Comparison of ENCODE assay signal across 8 cellular contexts in the genomic region with DNA sequence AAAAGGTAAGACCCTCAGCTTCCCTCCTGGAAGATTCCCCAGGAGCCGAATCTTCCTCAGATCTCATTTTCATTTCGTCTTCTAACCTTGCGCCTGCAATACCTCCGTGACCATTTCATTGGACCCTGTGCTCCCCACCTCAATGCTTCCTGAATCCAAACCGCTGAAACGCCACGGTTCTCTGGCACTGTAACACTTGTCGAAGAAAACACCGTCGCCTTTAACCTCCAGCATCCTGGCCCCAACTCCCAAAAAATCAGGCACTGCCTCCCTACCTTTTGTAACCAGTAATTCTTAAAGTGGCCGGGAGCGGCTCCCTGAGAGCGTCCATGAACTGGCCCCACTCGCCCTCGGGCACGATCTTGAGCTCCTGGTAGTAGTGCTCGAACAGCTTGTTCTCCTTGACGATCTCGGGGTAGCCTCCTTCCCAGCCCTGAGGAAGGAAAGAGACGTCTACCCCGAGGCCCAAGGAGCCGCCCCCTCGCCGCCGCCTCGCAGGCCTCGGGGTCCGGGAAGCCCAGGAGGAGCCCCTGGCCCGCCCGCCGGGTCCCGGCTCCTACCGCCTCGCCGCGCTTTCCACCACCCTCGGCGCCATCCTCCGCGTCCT. TPM values are rescaled to one million over a fixed set of nuclear protein-coding genes. Genes with fewer than 3 reads are reported as not detected.
DNase-seq lines count a peak whose midpoint lies in the region; TF ChIP-seq lines count a peak whose summit lies in the region.

No MANE protein-coding gene starts in this region.

- H3K79me2 ChIP-seq in GM23248 (ENCODE audit: insufficient read depth), result peaks cover 91% of the 10 kb centered on the region
- peaks cover 74% of the 10 kb centered on the region for H3K79me2 ChIP-seq in KMS-11 (ENCODE audit: insufficient read depth, low read depth)
- peaks cover 88% of the 10 kb centered on the region for H3K79me2 ChIP-seq in smooth muscle cell (ENCODE audit: low read depth)

- peak overlapping the region; percentile 82 for H3K4me3 ChIP-seq in GM23248
- no peak overlapping the region for H3K4me3 ChIP-seq in KMS-11 (IDR thresholded peaks at IDR 0.05; ENCODE audit: insufficient read depth, low read depth, low read length)
- H3K4me3 ChIP-seq in iPS-15b (ENCODE audit: low read depth, low read length), result peak overlapping the region; percentile 71
- peak overlapping the region; percentile 79 for H3K4me3 ChIP-seq in smooth muscle cell

- peak overlapping the region; percentile 81 for H3K4me2 ChIP-seq in GM23248 (ENCODE audit: unreplicated experiment)
- H3K4me2 ChIP-seq in KMS-11, result peak overlapping the region; percentile 66
- H3K4me2 ChIP-seq in smooth muscle cell, result peak overlapping the region; percentile 96

- peaks cover 7% of the 10 kb centered on the region for H3K36me3 ChIP-seq in GM23248 (ENCODE audit: low read depth)
- peaks cover 17% of the 10 kb centered on the region; the same call in 1 of the 2 replicates for H3K36me3 ChIP-seq in KMS-11 (ENCODE audit: insufficient read depth)
- H3K36me3 ChIP-seq in iPS-15b (ENCODE audit: control insufficient read depth, insufficient read depth, low read length), result peaks cover 25% of the 10 kb centered on the region
- H3K36me3 ChIP-seq in smooth muscle cell (ENCODE audit: low read depth), result peaks cover 4% of the 10 kb centered on the region

- H3K27me3 ChIP-seq in GM23248 (replicated peaks; ENCODE audit: insufficient read depth), result no peaks in the 10 kb centered on the region
- H3K27me3 ChIP-seq in KMS-11 (ENCODE audit: insufficient read depth, low read depth), result no peaks in the 10 kb centered on the region
- no peaks in the 10 kb centered on the region for H3K27me3 ChIP-seq in iPS-15b (ENCODE audit: control insufficient read depth, insufficient read depth, low read length)
- H3K27me3 ChIP-seq in smooth muscle cell (ENCODE audit: low read depth), result no peaks in the 10 kb centered on the region

- H3F3A ChIP-seq in GM23248 (ENCODE audit: insufficient read depth) (no peaks in the 10 kb centered on the region), smooth muscle cell (ENCODE audit: low read depth) (no peaks in the 10 kb centered on the region)

- H3K9me3 ChIP-seq in GM23248 (ENCODE audit: low read depth), result no peaks in the 10 kb centered on the region
- H3K9me3 ChIP-seq in iPS-15b (ENCODE audit: control insufficient read depth, insufficient read depth, low read length), result no peaks in the 10 kb centered on the region
- H3K9me3 ChIP-seq in smooth muscle cell (replicated peaks; ENCODE audit: low read depth), result no peaks in the 10 kb centered on the region

- peak overlapping the region; percentile 93 for H3K9ac ChIP-seq in GM23248
- H3K9ac ChIP-seq in KMS-11, result peak overlapping the region; percentile 95
- H3K9ac ChIP-seq in iPS-15b (ENCODE audit: low read depth, low read length), result peak overlapping the region; percentile 99
- H3K9ac ChIP-seq in smooth muscle cell (ENCODE audit: low read depth), result peak overlapping the region; percentile 91

- peak overlapping the region; percentile 90 for H2AFZ ChIP-seq in GM23248
- H2AFZ ChIP-seq in KMS-11 (ENCODE audit: low read depth), result peak overlapping the region; percentile 89
- H2AFZ ChIP-seq in smooth muscle cell (ENCODE audit: low read depth), result peak overlapping the region; percentile 99

- H3K4me1 ChIP-seq in GM23248 (ENCODE audit: insufficient read depth) (peaks cover 15% of the 10 kb centered on the region), KMS-11 (ENCODE audit: low read depth, poor library complexity, severe bottlenecking) (peaks cover 32% of the 10 kb centered on the region), iPS-15b (ENCODE audit: control insufficient read depth, insufficient read depth, low read length) (peaks cover 6% of the 10 kb centered on the region), smooth muscle cell (ENCODE audit: low read depth) (peaks cover 13% of the 10 kb centered on the region)

- TF ChIP-seq CTCF in KMS-11 (conservative IDR thresholded peaks at IDR 0.05; ENCODE audit: low read depth, low read length) (no peak), smooth muscle cell (IDR thresholded peaks at IDR 0.05; ENCODE audit: borderline replicate concordance, insufficient read depth, poor library complexity, severe bottlenecking) (no peak)

- 2% methylated on average over 25 to 40 of the region's 40 CpGs for WGBS in GM23248 (ENCODE audit: low coverage in 1 of 2, low lambda C conversion rate in 2 of 2, missing lambda C conversion rate in 2 of 2), 2 experiments
- WGBS in adipose tissue, 3 donors, result 0 to 1% (median 0%) methylated on average over 38 to 40 of the region's 40 CpGs
- 1% methylated on average over 21 of the region's 40 CpGs for WGBS in smooth muscle cell (ENCODE audit: low lambda C conversion rate)

- in situ Hi-C loops in GM23248 (cut with MboI), result loop anchor here (25.0 kb wide), 1 partner anchor 105 kb away; no protein-coding TSS in a partner anchor

- DNase-seq in NCI-H345 (lab: John Stamatoyannopoulos, UW), result peak; percentile 40
- no peak for DNase-seq in NCI-H345 treated with DMSO at 0.1 percent for 48 hours (lab: John Stamatoyannopoulos, UW; ENCODE audit: unreplicated experiment)
- DNase-seq in GM23248, result peak; percentile 76
- no peak for DNase-seq in smooth muscle cell (lab: John Stamatoyannopoulos, UW; ENCODE audit: unreplicated experiment)
- no peak for DNase-seq in D341Med (ENCODE audit: low spot score)

- H4K20me1 ChIP-seq in GM23248 (ENCODE audit: insufficient read depth) (0 out of 2 replicates have a peak, but pooled peaks cover 1% of the 10 kb centered on the region), KMS-11 (ENCODE audit: insufficient read depth) (peaks cover 5% of the 10 kb centered on the region; the same call in 1 of the 2 replicates), smooth muscle cell (ENCODE audit: low read depth) (peaks cover 68% of the 10 kb centered on the region)

- no peaks in the 10 kb centered on the region for H3K9me2 ChIP-seq in GM23248 (ENCODE audit: insufficient read depth)

- H3K27ac ChIP-seq in GM23248 (peak overlapping the region; percentile 93), KMS-11 (peak overlapping the region; percentile 93), adipose tissue (ENCODE audit: low read depth, low read length) (peak overlapping the region; percentile 87), smooth muscle cell (ENCODE audit: low read depth) (peak overlapping the region; percentile 90)

RNA-seq across cellular contexts. Expression of a gene that starts 0.4 kb away (rescaled TPM):
- total RNA-seq in GM23248 (2014; rRNA removed; shearing (Covaris generic)), result 43.0 and 51.0 TPM in 2 replicates
- 47.2 and 48.2 TPM in 2 replicates for polyA plus RNA-seq in GM23248 (2016; fragmentation: Nextera tagmentation; extraction: Ambion mirVana)
- 10 to 100 TPM; 19.1 to 42.5 (median 26.0) TPM for polyA plus RNA-seq in adipose tissue
- 29.3 and 33.6 TPM in 2 replicates for total RNA-seq in smooth muscle cell
- polyA plus RNA-seq in smooth muscle cell, result 34.4 and 58.3 TPM in 2 replicates

RNA-seq across cellular contexts. Expression of a gene that starts 0.8 kb away (rescaled TPM):
- 11.8 and 20.2 TPM in 2 replicates for total RNA-seq in GM23248 (2014; rRNA removed; shearing (Covaris generic))
- polyA plus RNA-seq in GM23248 (2016; fragmentation: Nextera tagmentation; extraction: Ambion mirVana), result 18.8 and 18.9 TPM in 2 replicates
- 1 to 10 TPM; 1.8 to 6.0 (median 2.8) TPM for polyA plus RNA-seq in adipose tissue
- 17.1 and 20.4 TPM in 2 replicates for total RNA-seq in smooth muscle cell
- polyA plus RNA-seq in smooth muscle cell, result 23.5 and 26.3 TPM in 2 replicates

Comparison
In these comparisons a context has a peak if more than half of its experiments do, and no peak if none do; other contexts are left out.
1. DNase-seq: peak in NCI-H345 (single experiment) and GM23248 (single experiment); none in NCI-H345 treated with DMSO at 0.1 percent for 48 hours (single experiment), smooth muscle cell (single experiment) and D341Med (single experiment).
2. Peak in every context shown above with its lines, with median percentiles within 50 percentile points of each other: H2AFZ ChIP-seq, H3K27ac ChIP-seq, H3K4me2 ChIP-seq and H3K9ac ChIP-seq.